8 cellular contexts compared by ENCODE assay signal in genomic region chr15:85168642-85169173, GRCh38.
DNase-seq lines count a peak whose midpoint lies in the region; ATAC-seq, FAIRE-seq and TF ChIP-seq lines count a peak whose summit lies in the region.

No MANE protein-coding gene starts in this region.

- H3K4me1 Mint-ChIP-seq in brain: peaks cover 3% of the 10 kb centered on the region
- H3K4me1 Mint-ChIP-seq in stimulated activated memory B cell treated with anti-CD40 and anti-IgM and Interleukin-4, amounts not matched to agents 10 μg/mL and 1 μg/mL and 100 μg/mL, for 72 hours: peaks cover 10% of the 10 kb centered on the region

- peaks cover 8% of the 10 kb centered on the region for H3K36me3 Mint-ChIP-seq in brain
- peaks cover 20% of the 10 kb centered on the region for H3K36me3 Mint-ChIP-seq in stimulated activated memory B cell treated with anti-CD40 and anti-IgM and Interleukin-4, amounts not matched to agents 10 μg/mL and 1 μg/mL and 100 μg/mL, for 72 hours

- peak; percentile 18 for FAIRE-seq in HepG2 (lab: Jason Lieb, UNC)

- H3K9me3 ChIP-seq in RWPE2 (ENCODE audit: severe bottlenecking) (peaks cover 9% of the 10 kb centered on the region), HepG2 (ENCODE audit: low read length) (no peaks in the 10 kb centered on the region), gastroesophageal sphincter (peaks cover 0 to 33% (median 0%) of the 10 kb centered on the region in 3 donors)

- POLR2A ChIA-PET in HepG2 (lab: Yijun Ruan, JAX): no interaction called here

- H3K4me3 ChIP-seq in HFF-Myc (replicated peaks; ENCODE audit: low read depth, low read length) (no peak overlapping the region), RWPE2 (ENCODE audit: severe bottlenecking) (peak overlapping the region; percentile 32), HepG2 (replicated peaks in 1 of 3; ENCODE audit: insufficient read depth in 1 of 3, low read depth in 2 of 3, low read length in 3 of 3) (peak overlapping the region; percentile 46 to 61 (median 47)), gastroesophageal sphincter (no peak overlapping the region)

- no peaks in the 10 kb centered on the region for H3K79me2 ChIP-seq in HepG2 (ENCODE audit: insufficient read depth, low read length)

- no peaks in the 10 kb centered on the region for H4K20me1 ChIP-seq in HepG2 (ENCODE audit: insufficient read depth, low read length)

- no peaks in the 10 kb centered on the region for H3K27me3 Mint-ChIP-seq in brain
- peaks cover 49% of the 10 kb centered on the region for H3K27me3 Mint-ChIP-seq in stimulated activated memory B cell treated with anti-CD40 and anti-IgM and Interleukin-4, amounts not matched to agents 10 μg/mL and 1 μg/mL and 100 μg/mL, for 72 hours

- no peak overlapping the region for H3K9ac ChIP-seq in HepG2 (ENCODE audit: insufficient read depth, low read depth, low read length)

- TF ChIP-seq EP300 in HepG2 (IDR thresholded peaks at IDR 0.05; ENCODE audit: low read depth in 2 of 2, low read length in 2 of 2) (no peak), HepG2 (CRISPR knock-in tag; IDR thresholded peaks at IDR 0.05; ENCODE audit: borderline replicate concordance) (no peak), gastroesophageal sphincter (IDR thresholded peaks at IDR 0.05) (no peak)

- H3K36me3 ChIP-seq in RWPE2 (ENCODE audit: low read depth) (no peaks in the 10 kb centered on the region), HepG2 (replicated peaks in 1 of 2; ENCODE audit: control insufficient read depth in 1 of 2, insufficient read depth in 2 of 2, low read length in 2 of 2) (no peaks in the 10 kb centered on the region), gastroesophageal sphincter (no peaks in the 10 kb centered on the region)

- in situ Hi-C loops in HepG2 (cut with HindIII; ENCODE audit: extremely low pct_ligation_motif_present, low pct_unique_long_range_greater_than_20kb): loop anchor here (25.0 kb wide), 1 partner anchor 331 kb away; no protein-coding TSS in a partner anchor

- intact Hi-C loops in HepG2 (cut with micrococcal nuclease; ENCODE audit: unreplicated experiment): loop anchor here (1.0 kb wide), 1 partner anchor 213 kb away; no protein-coding TSS in a partner anchor

- no peak for TF ChIP-seq RAD21 in HepG2 (CRISPR knock-in tag; IDR thresholded peaks at IDR 0.05)

- H3K4me1 ChIP-seq in RWPE2 (ENCODE audit: insufficient read depth, poor library complexity, severe bottlenecking) (peaks cover 4% of the 10 kb centered on the region), HepG2 (ENCODE audit: insufficient read depth, low read length) (peaks cover 22% of the 10 kb centered on the region), gastroesophageal sphincter (peaks cover 0 to 8% (median 0%) of the 10 kb centered on the region in 3 donors)

- TF ChIP-seq POLR2A in HepG2 (IDR thresholded peaks at IDR 0.05; ENCODE audit: insufficient read depth in 1 of 2, low read depth in 2 of 2, low read length in 2 of 2): no peak
- TF ChIP-seq POLR2A in gastroesophageal sphincter (IDR thresholded peaks at IDR 0.05): no peak

- H3K9me3 Mint-ChIP-seq in brain: peaks cover 27 to 39% (median 35%) of the 10 kb centered on the region in 5 experiments
- H3K9me3 Mint-ChIP-seq in stimulated activated memory B cell treated with anti-CD40 and anti-IgM and Interleukin-4, amounts not matched to agents 10 μg/mL and 1 μg/mL and 100 μg/mL, for 72 hours: peaks cover 24% of the 10 kb centered on the region

- CTCF ChIA-PET in HepG2 (lab: Yijun Ruan, JAX; ENCODE audit: low intra/inter-chr PET ratio, low total read pairs): interaction anchor here (0.7 kb wide), 1 partner anchor 213 kb away, joined by 4 read pairs; no protein-coding TSS in a partner anchor

- BruUV-seq in HepG2 (replicated peaks; lab: Mats Ljungman, UMichigan): no TSS peak

- WGBS in HepG2 (ENCODE audit: low lambda C conversion rate): 4% methylated on average over 15 of the region's 20 CpGs
- 0 to 6% methylated on average over 12 to 17 of the region's 20 CpGs for WGBS in gastroesophageal sphincter (ENCODE audit: low coverage in 1 of 2), 2 donors

- H2AFZ ChIP-seq in HepG2 (ENCODE audit: low read length): no peak overlapping the region

- H3K27ac ChIP-seq in RWPE2 (ENCODE audit: poor library complexity, severe bottlenecking) (no peak overlapping the region), HepG2 (ENCODE audit: extremely low read length, insufficient read depth, low read length) (no peak overlapping the region), gastroesophageal sphincter (no peak overlapping the region)

- H3K4me2 ChIP-seq in HepG2 (ENCODE audit: low read depth, low read length): peak overlapping the region; percentile 95

- ATAC-seq in RWPE2 (ENCODE audit: low read depth): peak; percentile 92
- peak; percentile 77 for ATAC-seq in HepG2
- peak; percentile 50 for ATAC-seq in stimulated activated memory B cell treated with anti-CD40 and anti-IgM and Interleukin-4, amounts not matched to agents 10 μg/mL and 1 μg/mL and 100 μg/mL, for 72 hours
- no peak for ATAC-seq in gastroesophageal sphincter

- H3K4me3 Mint-ChIP-seq in brain: peak overlapping the region in 4 of 5 experiments; percentile 31 to 57 (median 42)
- peak overlapping the region; percentile 50 for H3K4me3 Mint-ChIP-seq in stimulated activated memory B cell treated with anti-CD40 and anti-IgM and Interleukin-4, amounts not matched to agents 10 μg/mL and 1 μg/mL and 100 μg/mL, for 72 hours

- no peak overlapping the region for H3K27ac Mint-ChIP-seq in brain
- H3K27ac Mint-ChIP-seq in stimulated activated memory B cell treated with anti-CD40 and anti-IgM and Interleukin-4, amounts not matched to agents 10 μg/mL and 1 μg/mL and 100 μg/mL, for 72 hours: no peak overlapping the region

- TF ChIP-seq CTCF in HFF-Myc (IDR thresholded peaks at IDR 0.05; ENCODE audit: low read depth, low read length, missing control alignments) (peak; percentile 55), RWPE2 (IDR thresholded peaks at IDR 0.05; ENCODE audit: poor library complexity, severe bottlenecking) (peak; percentile 89), brain (conservative IDR thresholded peaks at IDR 0.05) (peak; percentile 35 to 71), HepG2 (CRISPR knock-in tag; IDR thresholded peaks at IDR 0.05) (peak; percentile 63), gastroesophageal sphincter (IDR thresholded peaks at IDR 0.05) (peak in 1 of 4 experiments; percentile 23)

- peak; percentile 5 for DNase-seq in CD1c-positive myeloid dendritic cell (ENCODE audit: extremely low spot score)
- no peak for DNase-seq in HFF-Myc (ENCODE audit: extremely low read depth, low read depth)
- no peak for DNase-seq in RWPE2 (ENCODE audit: low spot score)
- peak; percentile 24 for DNase-seq in HepG2 (ENCODE audit: low spot score)
- DNase-seq in SK-N-DZ (ENCODE audit: low spot score): no peak

- H3K27me3 ChIP-seq in RWPE2 (ENCODE audit: insufficient read depth, poor library complexity, severe bottlenecking) (no peaks in the 10 kb centered on the region), HepG2 (ENCODE audit: control insufficient read depth in 1 of 2, insufficient read depth in 2 of 2, low read length in 2 of 2) (no peaks in the 10 kb centered on the region; a peak in 1 of 5 replicates), gastroesophageal sphincter (peaks cover 30% of the 10 kb centered on the region)

TF ChIP-seq in HepG2, 621 proteins besides CTCF, POLR2A, EP300 and RAD21 (continues in another document):
- TF ChIP-seq, protein P1, sequence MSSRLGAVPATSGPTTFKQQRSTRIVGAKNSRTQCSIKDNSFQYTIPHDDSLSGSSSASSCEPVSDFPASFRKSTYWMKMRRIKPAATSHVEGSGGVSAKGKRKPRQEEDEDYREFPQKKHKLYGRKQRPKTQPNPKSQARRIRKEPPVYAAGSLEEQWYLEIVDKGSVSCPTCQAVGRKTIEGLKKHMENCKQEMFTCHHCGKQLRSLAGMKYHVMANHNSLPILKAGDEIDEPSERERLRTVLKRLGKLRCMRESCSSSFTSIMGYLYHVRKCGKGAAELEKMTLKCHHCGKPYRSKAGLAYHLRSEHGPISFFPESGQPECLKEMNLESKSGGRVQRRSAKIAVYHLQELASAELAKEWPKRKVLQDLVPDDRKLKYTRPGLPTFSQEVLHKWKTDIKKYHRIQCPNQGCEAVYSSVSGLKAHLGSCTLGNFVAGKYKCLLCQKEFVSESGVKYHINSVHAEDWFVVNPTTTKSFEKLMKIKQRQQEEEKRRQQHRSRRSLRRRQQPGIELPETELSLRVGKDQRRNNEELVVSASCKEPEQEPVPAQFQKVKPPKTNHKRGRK (CRISPR knock-in tag; IDR thresholded peaks at IDR 0.05): no peak
- TF ChIP-seq NCOA1 (CRISPR knock-in tag; IDR thresholded peaks at IDR 0.05): no peak
- peak; percentile 61; the same call in 1 of the 2 replicates for TF ChIP-seq ZNF263 (CRISPR knock-in tag; IDR thresholded peaks at IDR 0.05)
- no peak for TF ChIP-seq CENPT (CRISPR knock-in tag; IDR thresholded peaks at IDR 0.05; ENCODE audit: low read depth)
- no peak for TF ChIP-seq TP53 (CRISPR knock-in tag; conservative IDR thresholded peaks at IDR 0.05)
- TF ChIP-seq ZNF746 (CRISPR knock-in tag; IDR thresholded peaks at IDR 0.05): no peak
- no peak for TF ChIP-seq ZNF629 (CRISPR knock-in tag; conservative IDR thresholded peaks at IDR 0.05)

Comparison
In these comparisons a context has a peak if more than half of its experiments do, and no peak if none do; other contexts are left out.
1. DNase-seq: peak in CD1c-positive myeloid dendritic cell (single experiment) and HepG2 (single experiment); none in HFF-Myc (single experiment), RWPE2 (single experiment) and SK-N-DZ (single experiment).
2. H3K4me3 ChIP-seq: peak in RWPE2 (single experiment) and HepG2 (3 of 3); none in HFF-Myc (single experiment) and gastroesophageal sphincter (0 of 2).